1 cellular context compared by ENCODE assay signal in genomic region chr3:143002083-143002712, GRCh38.
TF ChIP-seq lines count a peak whose summit lies in the region.

No MANE protein-coding gene starts in this region.

TF ChIP-seq in GM12878, 131 proteins besides CTCF, POLR2A, EP300 and RAD21 (continued from another document):
- no peak for TF ChIP-seq ATF2 (IDR thresholded peaks at IDR 0.05; ENCODE audit: low read length)
- TF ChIP-seq STAT3 (IDR thresholded peaks at IDR 0.05; ENCODE audit: low read depth, low read length), result no peak
- no peak for TF ChIP-seq SUPT20H (IDR thresholded peaks at IDR 0.05; ENCODE audit: borderline replicate concordance, control insufficient read depth, low read depth, low read length)
- peak; percentile 64 for TF ChIP-seq MXI1 (IDR thresholded peaks at IDR 0.05; ENCODE audit: low read depth, low read length)
- TF ChIP-seq CBX3 (IDR thresholded peaks at IDR 0.05; ENCODE audit: borderline replicate concordance, low read depth), result no peak
- TF ChIP-seq RUNX3 (IDR thresholded peaks at IDR 0.05; ENCODE audit: low read length), result no peak
- no peak for TF ChIP-seq ZBTB11 (CRISPR knock-in tag; IDR thresholded peaks at IDR 0.05)
- TF ChIP-seq RFX5 (IDR thresholded peaks at IDR 0.05; ENCODE audit: low read depth, low read length), result no peak
- TF ChIP-seq ATF7 (IDR thresholded peaks at IDR 0.05; ENCODE audit: low read depth), result no peak
- TF ChIP-seq RAD51 (IDR thresholded peaks at IDR 0.05), result peak; percentile 27; the same call in 1 of the 2 replicates
- no peak for TF ChIP-seq ZNF217 (IDR thresholded peaks at IDR 0.05)
- no peak for TF ChIP-seq CREM (IDR thresholded peaks at IDR 0.05; ENCODE audit: low read depth)
- TF ChIP-seq POLR2AphosphoS2 (IDR thresholded peaks at IDR 0.05; ENCODE audit: low read depth, low read length), result no peak
